8 cellular contexts compared by ENCODE assay signal in genomic region chr5:56910123-56910951, GRCh38. TPM values are rescaled to one million over a fixed set of nuclear protein-coding genes. Genes with fewer than 3 reads are reported as not detected.
DNase-seq lines count a peak whose midpoint lies in the region; ATAC-seq and TF ChIP-seq lines count a peak whose summit lies in the region.

No MANE protein-coding gene starts in this region.

- intact Hi-C loops in left lung (cut with DNase I): no loop called here

- H3K27me3 ChIP-seq in left lung: no peaks in the 10 kb centered on the region

- H3K4me3 ChIP-seq in left lung: peak overlapping the region; percentile 55 to 70

- peaks cover 4 to 15% of the 10 kb centered on the region in 2 donors for H3K4me1 ChIP-seq in left lung

- no peak for TF ChIP-seq CTCF in left lung (IDR thresholded peaks at IDR 0.05)

- peak; percentile 36 for DNase-seq in GF-D8 (lab: John Stamatoyannopoulos, UW)
- DNase-seq in HT-29 (ENCODE audit: low spot score): peak; percentile 77
- DNase-seq in SK-MEL-5 (ENCODE audit: low read depth, low spot score): peak; percentile 62
- DNase-seq in caudate nucleus (lab: John Stamatoyannopoulos, UW): peak in 14 of 61 donors; percentile 14 to 77 (median 50)
- peak; percentile 55 to 81 for DNase-seq in left lung
- peak; percentile 2 to 4 for DNase-seq in stimulated activated CD8-positive, alpha-beta memory T cell treated with anti-CD3 and anti-CD28 coated beads, Interleukin-2, amount 100 ng/mL, for 1 hour (ENCODE audit: low read depth in 2 of 2)
- no peak for DNase-seq in T1000 (lab: John Stamatoyannopoulos, UW)

- ATAC-seq in GM21526 (IDR thresholded peaks at IDR 0.05; ENCODE audit: low FRiP score, unreplicated experiment) (peak; percentile 23), left lung (peak; percentile 19)

- no peaks in the 10 kb centered on the region for H3K9me3 ChIP-seq in left lung

- H3K36me3 ChIP-seq in left lung: no peaks in the 10 kb centered on the region

- in situ Hi-C loops in SK-MEL-5 (cut with HindIII; ENCODE audit: low pct_unique_long_range_greater_than_20kb, low sequenced_read_pairs): no loop called here

- H3K27ac ChIP-seq in caudate nucleus (ENCODE audit: low read depth, low read length) (peak overlapping the region; percentile 84), left lung (peak overlapping the region; percentile 97)

RNA-seq across cellular contexts. Expression of gene SETD9, which starts 0.9 kb away (rescaled TPM):
- 6.9 and 7.0 TPM in 2 replicates for total RNA-seq in HT-29 (2014; rRNA removed; shearing (Covaris generic))
- total RNA-seq in SK-MEL-5 (2014; rRNA removed; shearing (Covaris generic)): 28.7 and 45.4 TPM in 2 replicates
- 18.9 and 32.3 TPM in 2 replicates for polyA plus RNA-seq in SK-MEL-5 (2015; cell fraction: cytosol; rRNA removed)
- 16.0 and 18.9 TPM in 2 replicates for polyA plus RNA-seq in SK-MEL-5 (2015; cell fraction: nucleus; rRNA removed)
- total RNA-seq in left lung: 10 to 100 TPM in 1 of 2 donors, 1 to 10 TPM in 1; 5.2 to 11.3 TPM

RNA-seq across cellular contexts. Expression of gene MIER3, which starts 41.6 kb away (rescaled TPM):
- 8.6 and 15.2 TPM in 2 replicates for total RNA-seq in HT-29 (2014; rRNA removed; shearing (Covaris generic))
- total RNA-seq in SK-MEL-5 (2014; rRNA removed; shearing (Covaris generic)): 33.7 and 36.3 TPM in 2 replicates
- polyA plus RNA-seq in SK-MEL-5 (2015; cell fraction: cytosol; rRNA removed): 18.5 and 34.0 TPM in 2 replicates
- 63.4 and 69.8 TPM in 2 replicates for polyA plus RNA-seq in SK-MEL-5 (2015; cell fraction: nucleus; rRNA removed)
- total RNA-seq in left lung: 10 to 100 TPM; 16.6 to 18.5 TPM
